ENCODE assay signal across 9 cellular contexts in genomic region chr7:520503-521161, GRCh38. TPM values are rescaled to one million over a fixed set of nuclear protein-coding genes. Genes with fewer than 3 reads are reported as not detected.
DNase-seq lines count a peak whose midpoint lies in the region; ATAC-seq and TF ChIP-seq lines count a peak whose summit lies in the region.
"Had no signal": no experiment of that assay in that cellular context is flagged by ENCODE, and none has a peak within 500 bp of the region (broad histone marks: within the 10 kb centered on the region; RNA-seq: fewer than 3 reads in every experiment).

No MANE protein-coding gene starts in this region.

- ATAC-seq in stimulated activated naive CD8-positive, alpha-beta T cell treated with anti-CD3 and anti-CD28 coated beads, Interleukin-15, amount 100 ng/mL, for 72 hours = no peak

- peak overlapping the region; percentile 6 to 72 for H3K4me3 Mint-ChIP-seq in stimulated activated naive CD8-positive, alpha-beta T cell treated with anti-CD3 and anti-CD28 coated beads, Interleukin-15, amount 100 ng/mL, for 72 hours
- H3K4me3 Mint-ChIP-seq in activated CD4-positive, alpha-beta memory T cell treated with anti-CD3 and anti-CD28 coated beads, Interleukin-2, amount 10 ng/mL, durations not matched to agents 7 days and 5 days = no peak overlapping the region

- no peak for TF ChIP-seq CTCF in HEK293 (tag by site-specific recombination; IDR thresholded peaks at IDR 0.05)
- peak in 1 of 3 experiments; percentile 25 for TF ChIP-seq CTCF in ascending aorta (IDR thresholded peaks at IDR 0.05)
- no peak for TF ChIP-seq CTCF in lower leg skin (IDR thresholded peaks at IDR 0.05)

- peaks cover 65% of the 10 kb centered on the region for H3K27me3 Mint-ChIP-seq in stimulated activated naive CD8-positive, alpha-beta T cell treated with anti-CD3 and anti-CD28 coated beads, Interleukin-15, amount 100 ng/mL, for 72 hours
- peaks cover 50% of the 10 kb centered on the region for H3K27me3 Mint-ChIP-seq in activated CD4-positive, alpha-beta memory T cell treated with anti-CD3 and anti-CD28 coated beads, Interleukin-2, amount 10 ng/mL, durations not matched to agents 7 days and 5 days

- WGBS in lower leg skin, 2 donors = 12 to 14% methylated on average over 23 to 38 of the region's 63 CpGs

- H3K9me3 Mint-ChIP-seq in stimulated activated naive CD8-positive, alpha-beta T cell treated with anti-CD3 and anti-CD28 coated beads, Interleukin-15, amount 100 ng/mL, for 72 hours = no peaks in the 10 kb centered on the region
- no peaks in the 10 kb centered on the region for H3K9me3 Mint-ChIP-seq in activated CD4-positive, alpha-beta memory T cell treated with anti-CD3 and anti-CD28 coated beads, Interleukin-2, amount 10 ng/mL, durations not matched to agents 7 days and 5 days

- CTCF ChIA-PET in HEK293 (lab: Yijun Ruan, JAX) = interaction anchor here (0.6 kb wide), 1 partner anchor 566 kb away, joined by 4 read pairs; no protein-coding TSS in a partner anchor
- CTCF ChIA-PET in activated CD4-positive, alpha-beta memory T cell treated with anti-CD3 and anti-CD28 coated beads, Interleukin-2, amount 10 ng/mL, durations not matched to agents 7 days and 5 days (lab: Charles Lee) = no interaction called here

- peaks cover 34% of the 10 kb centered on the region for H3K4me1 Mint-ChIP-seq in stimulated activated naive CD8-positive, alpha-beta T cell treated with anti-CD3 and anti-CD28 coated beads, Interleukin-15, amount 100 ng/mL, for 72 hours
- peaks cover 10% of the 10 kb centered on the region for H3K4me1 Mint-ChIP-seq in activated CD4-positive, alpha-beta memory T cell treated with anti-CD3 and anti-CD28 coated beads, Interleukin-2, amount 10 ng/mL, durations not matched to agents 7 days and 5 days

- intact Hi-C loops in ascending aorta (cut with DNase I) (loop anchor here (1.0 to 5.0 kb wide), 3 partner anchors 37 to 288 kb away; no protein-coding TSS in a partner anchor), lower leg skin (cut with DNase I; ENCODE audit: low total_unique reads) (no loop called here)

- H3K9me3 ChIP-seq in HEK293 (ENCODE audit: control insufficient read depth, insufficient read depth, low read depth, low read length) = no peaks in the 10 kb centered on the region
- H3K9me3 ChIP-seq in ascending aorta = peaks cover 8 to 12% of the 10 kb centered on the region in 2 donors
- no peaks in the 10 kb centered on the region for H3K9me3 ChIP-seq in iPS-20b (ENCODE audit: insufficient read depth, low read depth, low read length)

- H3K36me3 ChIP-seq in HEK293 (ENCODE audit: control insufficient read depth in 2 of 2, insufficient read depth in 1 of 2, low read length in 2 of 2) = no peaks in the 10 kb centered on the region
- peaks cover 0 to 3% of the 10 kb centered on the region in 2 donors for H3K36me3 ChIP-seq in ascending aorta
- H3K36me3 ChIP-seq in iPS-20b (ENCODE audit: insufficient read depth, low read depth, low read length) = no peaks in the 10 kb centered on the region

- no peak overlapping the region for H3K9ac ChIP-seq in iPS-20b (ENCODE audit: low read depth, low read length)

- H3K27ac ChIP-seq in HEK293 (ENCODE audit: extremely low read depth, low read depth, low read length) (no peak overlapping the region), ascending aorta (peak overlapping the region; percentile 95 to 98), iPS-20b (ENCODE audit: low read length) (no peak overlapping the region)

- no peak overlapping the region for H3K27ac Mint-ChIP-seq in stimulated activated naive CD8-positive, alpha-beta T cell treated with anti-CD3 and anti-CD28 coated beads, Interleukin-15, amount 100 ng/mL, for 72 hours
- no peak overlapping the region for H3K27ac Mint-ChIP-seq in activated CD4-positive, alpha-beta memory T cell treated with anti-CD3 and anti-CD28 coated beads, Interleukin-2, amount 10 ng/mL, durations not matched to agents 7 days and 5 days

- no peak for TF ChIP-seq POLR2A in lower leg skin (IDR thresholded peaks at IDR 0.05)

- H3K27me3 ChIP-seq in ascending aorta = no peaks in the 10 kb centered on the region
- H3K27me3 ChIP-seq in iPS-20b (ENCODE audit: insufficient read depth, low read length) = peaks cover 87% of the 10 kb centered on the region

- H3K4me3 ChIP-seq in HEK293 (ENCODE audit: low read depth, low read length) (no peak overlapping the region; the same call in 1 of the 2 replicates), ascending aorta (peak overlapping the region; percentile 56 to 77), iPS-20b (ENCODE audit: low read length) (peak overlapping the region; percentile 57), lower leg skin (ENCODE audit: low read depth, poor library complexity, severe bottlenecking) (no peak overlapping the region)

- POLR2A ChIA-PET in HEK293 (lab: Yijun Ruan, JAX) = interaction anchor here (1.0 kb wide), 1 partner anchor 18 kb away, joined by 3 read pairs; no protein-coding TSS in a partner anchor
- POLR2A ChIA-PET in activated CD4-positive, alpha-beta memory T cell treated with anti-CD3 and anti-CD28 coated beads, Interleukin-2, amount 10 ng/mL, durations not matched to agents 7 days and 5 days (lab: Charles Lee) = interaction anchor here (0.8 kb wide), 1 partner anchor 64 kb away, joined by 3 read pairs; no protein-coding TSS in a partner anchor

- H3K4me1 ChIP-seq in HEK293 (ENCODE audit: control insufficient read depth, insufficient read depth, low read length) (peaks cover 6% of the 10 kb centered on the region; the same call in 1 of the 2 replicates), ascending aorta (peaks cover 15 to 31% of the 10 kb centered on the region in 2 donors), iPS-20b (ENCODE audit: insufficient read depth, low read length) (peaks cover 3% of the 10 kb centered on the region)

- no peaks in the 10 kb centered on the region for H3K36me3 Mint-ChIP-seq in activated CD4-positive, alpha-beta memory T cell treated with anti-CD3 and anti-CD28 coated beads, Interleukin-2, amount 10 ng/mL, durations not matched to agents 7 days and 5 days (ENCODE audit: low read depth)

- no peak for DNase-seq in ascending aorta (ENCODE audit: low spot score in 2 of 2)
- peak in 1 of 2 donors; percentile 29 for DNase-seq in stimulated activated naive CD8-positive, alpha-beta T cell treated with anti-CD3 and anti-CD28 coated beads, Interleukin-15, amount 100 ng/mL, for 72 hours
- DNase-seq in H4 (ENCODE audit: low spot score) = no peak
- no peak for DNase-seq in activated CD4-positive, alpha-beta memory T cell treated with anti-CD3 and anti-CD28 coated beads, Interleukin-2, amount 10 ng/mL, durations not matched to agents 7 days and 5 days
- no peak for DNase-seq in globus pallidus (ENCODE audit: low spot score)
- no peak for DNase-seq in lower leg skin (ENCODE audit: low spot score in 2 of 2)
- DNase-seq: NCI-H187 had no signal

TF ChIP-seq in HEK293, 187 proteins besides CTCF, POLR2A, EP300 and RAD21 (continues in another document):
- no peak for TF ChIP-seq ZNF138 (tag by site-specific recombination; IDR thresholded peaks at IDR 0.05; ENCODE audit: borderline replicate concordance)
- no peak for TF ChIP-seq FEZF1 (tag by site-specific recombination; IDR thresholded peaks at IDR 0.05)
- no peak for TF ChIP-seq ZNF214 (tag by site-specific recombination; IDR thresholded peaks at IDR 0.05; ENCODE audit: borderline replicate concordance)
- TF ChIP-seq ZNF366 (tag by site-specific recombination; conservative IDR thresholded peaks at IDR 0.05) = no peak
- peak; percentile 91 for TF ChIP-seq ZFHX2 (tag by site-specific recombination; conservative IDR thresholded peaks at IDR 0.05)
- TF ChIP-seq IKZF3 (tag by site-specific recombination; IDR thresholded peaks at IDR 0.05) = no peak
- no peak for TF ChIP-seq GLI2 (tag by site-specific recombination; IDR thresholded peaks at IDR 0.05; ENCODE audit: borderline replicate concordance, low read depth)
- TF ChIP-seq ZBTB26 (tag by site-specific recombination; optimal IDR thresholded peaks at IDR 0.05) = peak; percentile 30
- no peak for TF ChIP-seq ZNF791 (tag by site-specific recombination; IDR thresholded peaks at IDR 0.05)
- no peak for TF ChIP-seq ZNF354C (tag by site-specific recombination; IDR thresholded peaks at IDR 0.05; ENCODE audit: borderline replicate concordance, low read depth)
- TF ChIP-seq ZNF76 (tag by site-specific recombination; IDR thresholded peaks at IDR 0.05; ENCODE audit: borderline replicate concordance, low read depth) = no peak
- TF ChIP-seq ZNF404 (tag by site-specific recombination; IDR thresholded peaks at IDR 0.05) = no peak
- TF ChIP-seq ZNF23 (tag by site-specific recombination; IDR thresholded peaks at IDR 0.05; ENCODE audit: borderline replicate concordance) = no peak
- TF ChIP-seq ZIC2 (tag by site-specific recombination; IDR thresholded peaks at IDR 0.05) = 0 out of 2 replicates have a peak, but pooled peaks have one; percentile 14

RNA-seq across cellular contexts. Expression of gene PDGFA, which starts 1.0 kb away (rescaled TPM):
- total RNA-seq in ascending aorta (349 TPM), lower leg skin (10 to 100 TPM; 13.0 to 27.0 (median 20.5) TPM)
- 37.3 and 38.6 TPM in 2 replicates for total RNA-seq in H4 (2014; rRNA removed; shearing (Covaris generic))
- total RNA-seq in activated CD4-positive, alpha-beta memory T cell treated with anti-CD3 and anti-CD28 coated beads, Interleukin-2, amount 10 ng/mL, durations not matched to agents 7 days and 5 days = under 1 TPM; 0.70 to 0.73 TPM

Comparison
In these comparisons a context has a peak if more than half of its experiments do, and no peak if none do; other contexts are left out.
1. H3K27ac ChIP-seq: peak in ascending aorta (2 of 2); none in HEK293 (single experiment) and iPS-20b (single experiment).
2. H3K4me3 ChIP-seq: peak in ascending aorta (2 of 2) and iPS-20b (single experiment); none in HEK293 (single experiment) and lower leg skin (single experiment).
3. RNA of gene PDGFA, which starts 1.0 kb away (total RNA-seq): 349 TPM in ascending aorta (single experiment), 37.3 to 38.6 TPM in H4 and 13.0 to 27.0 TPM in lower leg skin; 0.70 to 0.73 TPM in activated CD4-positive, alpha-beta memory T cell treated with anti-CD3 and anti-CD28 coated beads, Interleukin-2, amount 10 ng/mL, durations not matched to agents 7 days and 5 days; every median in the first group is over 4 times any median in the second.